In genomic region chr6:26124550-26125014, GRCh38 we compare ENCODE assay signal across 8 cellular contexts. TPM values are rescaled to one million over a fixed set of nuclear protein-coding genes. Genes with fewer than 3 reads are reported as not detected.
A peak's percentile ranks its signal among the peaks of the same experiment; 100 is the strongest.
DNase-seq lines count a peak whose midpoint lies in the region; ATAC-seq, FAIRE-seq and TF ChIP-seq lines count a peak whose summit lies in the region.

No MANE protein-coding gene starts in this region.

- H3K27me3 ChIP-seq in SK-N-SH (ENCODE audit: insufficient read depth) (no peaks in the 10 kb centered on the region), neural progenitor cell (no peaks in the 10 kb centered on the region)

- no peak overlapping the region for H2AFZ ChIP-seq in SK-N-SH (ENCODE audit: low read depth)
- H2AFZ ChIP-seq in neural progenitor cell (replicated peaks): no peak overlapping the region

- H3K36me3 ChIP-seq in HEK293 (ENCODE audit: control insufficient read depth in 2 of 2, insufficient read depth in 1 of 2, low read length in 2 of 2): no peaks in the 10 kb centered on the region
- peaks cover 15 to 25% of the 10 kb centered on the region in 2 experiments for H3K36me3 ChIP-seq in SK-N-SH (replicated peaks in 1 of 2; ENCODE audit: control insufficient read depth in 1 of 2, insufficient read depth in 2 of 2, low read length in 1 of 2)
- no peaks in the 10 kb centered on the region for H3K36me3 ChIP-seq in neural progenitor cell

- peaks cover 25% of the 10 kb centered on the region for H3K4me1 Mint-ChIP-seq in neural progenitor cell

- no peaks in the 10 kb centered on the region for H3K9me2 ChIP-seq in SK-N-SH

- H3K4me3 Mint-ChIP-seq in neural progenitor cell: peak overlapping the region; percentile 98

- CTCF ChIA-PET in AG04449 (lab: Yijun Ruan, JAX): interaction anchor here (1.1 to 2.4 kb wide), 4 partner anchors 9 to 93 kb away, joined by 3 to 10 read pairs (median 4); no protein-coding TSS in a partner anchor
- CTCF ChIA-PET in HEK293 (lab: Yijun Ruan, JAX): interaction anchor here (0.7 to 1.6 kb wide), 6 partner anchors 18 to 100 kb away, joined by 3 to 10 read pairs (median 3); a partner anchor contains a TSS
- CTCF ChIA-PET in SK-N-SH (lab: Yijun Ruan, JAX): interaction anchor here (0.6 to 3.6 kb wide), 3 partner anchors 27 to 74 kb away, joined by 3 to 11 read pairs (median 3); no protein-coding TSS in a partner anchor

- TF ChIP-seq CTCF in AG04449 (IDR thresholded peaks at IDR 0.05; ENCODE audit: insufficient read depth, low read length, missing control alignments): no peak
- no peak; the same call in 1 of the 2 replicates for TF ChIP-seq CTCF in HEK293 (tag by site-specific recombination; IDR thresholded peaks at IDR 0.05)
- TF ChIP-seq CTCF in SK-N-SH (IDR thresholded peaks at IDR 0.05): no peak
- TF ChIP-seq CTCF in neural progenitor cell (IDR thresholded peaks at IDR 0.05): no peak
- TF ChIP-seq CTCF in GM13976 (IDR thresholded peaks at IDR 0.05; ENCODE audit: borderline replicate concordance, control extremely low read depth, extremely low read depth, insufficient read depth, missing control alignments): no peak

- in situ Hi-C loops in GM13976 (cut with MboI; ENCODE audit: low sequenced_read_pairs, unreplicated experiment): no loop called here

- H3K9ac ChIP-seq in SK-N-SH (peak overlapping the region; percentile 98), neural progenitor cell (peak overlapping the region; percentile 77)

- H3K4me2 ChIP-seq in SK-N-SH (peak overlapping the region; percentile 88), neural progenitor cell (peak overlapping the region; percentile 73)

- peak; percentile 84 for TF ChIP-seq POLR2A in erythroblast (IDR thresholded peaks at IDR 0.05; ENCODE audit: low read length)

- POLR2A ChIA-PET in AG04449 (lab: Yijun Ruan, JAX) (interaction anchor here (0.9 to 6.3 kb wide), 25 partner anchors 9 to 1748 kb away, joined by 3 to 293 read pairs (median 8); partner anchors contain the start of gene HFE), HEK293 (lab: Yijun Ruan, JAX) (interaction anchor here (0.8 to 6.2 kb wide), 44 partner anchors 9 to 1713 kb away, joined by 3 to 439 read pairs (median 7); a partner anchor contains a TSS), SK-N-SH (lab: Yijun Ruan, JAX) (interaction anchor here (0.8 to 7.6 kb wide), 38 partner anchors 11 to 1766 kb away, joined by 3 to 623 read pairs (median 9); a partner anchor contains a TSS)

- TF ChIP-seq EP300 in SK-N-SH (IDR thresholded peaks at IDR 0.05; ENCODE audit: borderline replicate concordance in 1 of 2, low read depth in 1 of 2, low read length in 1 of 2): no peak

- no peaks in the 10 kb centered on the region for H3K4me1 ChIP-seq in HEK293 (ENCODE audit: control insufficient read depth, insufficient read depth, low read length)
- H3K4me1 ChIP-seq in SK-N-SH (ENCODE audit: control insufficient read depth in 1 of 2, insufficient read depth in 2 of 2, low read depth in 1 of 2, low read length in 1 of 2): peaks cover 7 to 9% of the 10 kb centered on the region in 2 experiments; a peak in 3 of 4 replicates
- H3K4me1 ChIP-seq in neural progenitor cell: peaks cover 18% of the 10 kb centered on the region

- no peak for TF ChIP-seq RAD21 in SK-N-SH (IDR thresholded peaks at IDR 0.05; ENCODE audit: low read length)

- no peaks in the 10 kb centered on the region for H3K9me3 ChIP-seq in HEK293 (ENCODE audit: control insufficient read depth, insufficient read depth, low read depth, low read length)
- H3K9me3 ChIP-seq in SK-N-SH: no peaks in the 10 kb centered on the region
- no peaks in the 10 kb centered on the region for H3K9me3 ChIP-seq in neural progenitor cell (ENCODE audit: low read depth)

- peaks cover 33% of the 10 kb centered on the region for H4K20me1 ChIP-seq in SK-N-SH (ENCODE audit: insufficient read depth)
- peaks cover 35% of the 10 kb centered on the region for H4K20me1 ChIP-seq in neural progenitor cell (ENCODE audit: low read depth)

- H3K27me3 Mint-ChIP-seq in neural progenitor cell (ENCODE audit: insufficient read depth, low read depth): peaks cover 13% of the 10 kb centered on the region

- no peak for DNase-seq in AG04449 (ENCODE audit: low read depth, low spot score)
- DNase-seq in SK-N-SH: no peak
- DNase-seq in erythroblast (lab: John Stamatoyannopoulos, UW): no peak
- no peak for DNase-seq in neural progenitor cell (ENCODE audit: low spot score)
- no peak for DNase-seq in GM13976 (ENCODE audit: low spot score)
- no peak for DNase-seq in HTR-8/SVneo (ENCODE audit: insufficient read length, low spot score)

- H3F3A ChIP-seq in SK-N-SH (replicated peaks; ENCODE audit: insufficient read depth): peaks cover 33% of the 10 kb centered on the region
- peaks cover 54% of the 10 kb centered on the region for H3F3A ChIP-seq in neural progenitor cell (ENCODE audit: low read depth)

- H3K9me3 Mint-ChIP-seq in neural progenitor cell: no peaks in the 10 kb centered on the region

- FAIRE-seq in HTR-8/SVneo (lab: Jason Lieb, UNC): no peak

- no peak for ATAC-seq in HG02884 (IDR thresholded peaks at IDR 0.05; ENCODE audit: unreplicated experiment)

- H3K4me3 ChIP-seq in AG04449 (ENCODE audit: low read depth, low read length): peak overlapping the region; percentile 87
- peak overlapping the region; percentile 90 for H3K4me3 ChIP-seq in HEK293 (ENCODE audit: low read depth, low read length)
- peak overlapping the region; percentile 84 to 94 for H3K4me3 ChIP-seq in SK-N-SH (ENCODE audit: low read depth in 2 of 2, low read length in 1 of 2)
- peak overlapping the region; percentile 94 for H3K4me3 ChIP-seq in neural progenitor cell

- H3K36me3 Mint-ChIP-seq in neural progenitor cell: peaks cover 3% of the 10 kb centered on the region

- H3K27ac ChIP-seq in HEK293 (ENCODE audit: extremely low read depth, low read depth, low read length): peak overlapping the region; percentile 58
- H3K27ac ChIP-seq in SK-N-SH (ENCODE audit: low read depth in 2 of 2, low read length in 1 of 2): peak overlapping the region; percentile 92 to 100
- H3K27ac ChIP-seq in neural progenitor cell: peak overlapping the region; percentile 81

- H3K79me2 ChIP-seq in SK-N-SH (ENCODE audit: insufficient read depth) (peaks cover 56% of the 10 kb centered on the region), neural progenitor cell (ENCODE audit: low read depth) (peaks cover 51% of the 10 kb centered on the region)

- 1% methylated on average over 12 of the region's 15 CpGs for WGBS in SK-N-SH (ENCODE audit: low lambda C conversion rate)

- H3K27ac Mint-ChIP-seq in neural progenitor cell: peak overlapping the region; percentile 99

TF ChIP-seq in HEK293, 187 proteins besides CTCF, POLR2A, EP300 and RAD21 (continues in another document):
- TF ChIP-seq, protein P1, sequence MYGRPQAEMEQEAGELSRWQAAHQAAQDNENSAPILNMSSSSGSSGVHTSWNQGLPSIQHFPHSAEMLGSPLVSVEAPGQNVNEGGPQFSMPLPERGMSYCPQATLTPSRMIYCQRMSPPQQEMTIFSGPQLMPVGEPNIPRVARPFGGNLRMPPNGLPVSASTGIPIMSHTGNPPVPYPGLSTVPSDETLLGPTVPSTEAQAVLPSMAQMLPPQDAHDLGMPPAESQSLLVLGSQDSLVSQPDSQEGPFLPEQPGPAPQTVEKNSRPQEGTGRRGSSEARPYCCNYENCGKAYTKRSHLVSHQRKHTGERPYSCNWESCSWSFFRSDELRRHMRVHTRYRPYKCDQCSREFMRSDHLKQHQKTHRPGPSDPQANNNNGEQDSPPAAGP (tag by site-specific recombination; IDR thresholded peaks at IDR 0.05): no peak
- 0 out of 2 replicates have a peak, but pooled peaks have one; percentile 56 for TF ChIP-seq ZNF341 (tag by site-specific recombination; IDR thresholded peaks at IDR 0.05; ENCODE audit: low read depth)
- TF ChIP-seq ZNF830 (tag by site-specific recombination; IDR thresholded peaks at IDR 0.05; ENCODE audit: low read depth): no peak
- peak; percentile 49; the same call in 1 of the 2 replicates for TF ChIP-seq ZNF394 (tag by site-specific recombination; IDR thresholded peaks at IDR 0.05; ENCODE audit: borderline replicate concordance)
- peak; percentile 43 for TF ChIP-seq ZBTB17 (tag by site-specific recombination; IDR thresholded peaks at IDR 0.05)
- no peak for TF ChIP-seq ZNF211 (tag by site-specific recombination; IDR thresholded peaks at IDR 0.05; ENCODE audit: low read depth)
- 0 out of 2 replicates have a peak, but pooled peaks have one; percentile 14 for TF ChIP-seq ZNF600 (tag by site-specific recombination; IDR thresholded peaks at IDR 0.05)

TF ChIP-seq in SK-N-SH, 30 proteins besides CTCF, POLR2A, EP300 and RAD21:
- TF ChIP-seq NRF1 (IDR thresholded peaks at IDR 0.05; ENCODE audit: low read depth, low read length) (no peak), POLR2AphosphoS5 (IDR thresholded peaks at IDR 0.05; ENCODE audit: low read depth, low read length) (peak; percentile 2; the same call in 1 of the 2 replicates), TAF1 (IDR thresholded peaks at IDR 0.05; ENCODE audit: borderline replicate concordance, low read depth, low read length) (no peak), ELF1 (IDR thresholded peaks at IDR 0.05) (no peak)
- TF ChIP-seq, protein P2, sequence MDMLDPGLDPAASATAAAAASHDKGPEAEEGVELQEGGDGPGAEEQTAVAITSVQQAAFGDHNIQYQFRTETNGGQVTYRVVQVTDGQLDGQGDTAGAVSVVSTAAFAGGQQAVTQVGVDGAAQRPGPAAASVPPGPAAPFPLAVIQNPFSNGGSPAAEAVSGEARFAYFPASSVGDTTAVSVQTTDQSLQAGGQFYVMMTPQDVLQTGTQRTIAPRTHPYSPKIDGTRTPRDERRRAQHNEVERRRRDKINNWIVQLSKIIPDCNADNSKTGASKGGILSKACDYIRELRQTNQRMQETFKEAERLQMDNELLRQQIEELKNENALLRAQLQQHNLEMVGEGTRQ (IDR thresholded peaks at IDR 0.05; ENCODE audit: borderline replicate concordance, low read depth, low read length): no peak

RNA-seq across cellular contexts. Expression of gene HFE, which starts 37.4 kb away (rescaled TPM):
- not detected in 2 replicates for polyA plus RNA-seq in SK-N-SH (2012; rRNA removed)
- not detected in 2 replicates for polyA plus RNA-seq in SK-N-SH (2012; cell fraction: cytosol; rRNA removed)
- not detected in 2 replicates for polyA plus RNA-seq in SK-N-SH (2012; cell fraction: nucleus; rRNA removed)
- total RNA-seq in neural progenitor cell (ENCODE audit: low replicate concordance): 0.43 and 1.5 TPM in 2 replicates
